Comparison of ENCODE assay signal across 12 cellular contexts in genomic region chr7:29145553-29146081, GRCh38. TPM values are rescaled to one million over a fixed set of nuclear protein-coding genes. Genes with fewer than 3 reads are reported as not detected.
A peak's percentile ranks its signal among the peaks of the same experiment; 100 is the strongest.
DNase-seq lines count a peak whose midpoint lies in the region; ATAC-seq, FAIRE-seq and TF ChIP-seq lines count a peak whose summit lies in the region.
"Had no signal": no experiment of that assay in that cellular context is flagged by ENCODE, and none has a peak within 500 bp of the region (broad histone marks: within the 10 kb centered on the region; RNA-seq: fewer than 3 reads in every experiment).

No MANE protein-coding gene starts in this region.

- TF ChIP-seq CTCF in HEK293 (tag by site-specific recombination; IDR thresholded peaks at IDR 0.05) (no peak), astrocyte (IDR thresholded peaks at IDR 0.05; ENCODE audit: insufficient read depth, low read depth, low read length) (no peak)

- CTCF ChIA-PET in HEK293 (lab: Yijun Ruan, JAX): interaction anchor here (0.6 to 1.3 kb wide), 2 partner anchors 13 to 32 kb away, joined by 3 to 5 read pairs; no protein-coding TSS in a partner anchor

- no peak for DNase-seq in astrocyte (ENCODE audit: low read depth)
- no peak for DNase-seq in activated naive CD4-positive, alpha-beta T cell treated with anti-CD3 and anti-CD28 coated beads, Interleukin-2, amount 50 U/mL, for 72 hours (ENCODE audit: low spot score in 2 of 2)
- no peak for DNase-seq in HT-29 (ENCODE audit: low spot score)
- no peak for DNase-seq in OCI-M2 (lab: John Stamatoyannopoulos, UW; ENCODE audit: unreplicated experiment)
- DNase-seq: DMS153 had no signal

- H3K4me2 ChIP-seq in astrocyte (ENCODE audit: low read length): peak overlapping the region; percentile 96

- H3K27me3 ChIP-seq in astrocyte (ENCODE audit: insufficient read depth, low read length) (peaks cover 10% of the 10 kb centered on the region), layer of hippocampus (ENCODE audit: control insufficient read depth, insufficient read depth, low read length) (peaks cover 5% of the 10 kb centered on the region), skeletal muscle tissue (ENCODE audit: control insufficient read depth in 3 of 3, insufficient read depth in 3 of 3, low read length in 3 of 3) (peaks cover 0 to 4% (median 3%) of the 10 kb centered on the region in 3 donors)

- peak overlapping the region; percentile 47 for H3K9ac ChIP-seq in astrocyte (ENCODE audit: low read length)
- peak overlapping the region; percentile 68 to 82 (median 76) for H3K9ac ChIP-seq in skeletal muscle tissue (ENCODE audit: low read depth in 1 of 3, low read length in 3 of 3)

- H3K4me3 Mint-ChIP-seq in astrocyte (ENCODE audit: unreplicated experiment): peak overlapping the region; percentile 94
- H3K4me3 Mint-ChIP-seq: activated naive CD4-positive, alpha-beta T cell treated with anti-CD3 and anti-CD28 coated beads, Interleukin-2, amount 50 U/mL, for 24 hours had no signal

- H3K27me3 Mint-ChIP-seq in astrocyte (ENCODE audit: low read depth, unreplicated experiment): peaks cover 9% of the 10 kb centered on the region

- no peaks in the 10 kb centered on the region for H4K20me1 ChIP-seq in astrocyte (ENCODE audit: insufficient read depth, low read length)

- H3K4me1 Mint-ChIP-seq in astrocyte (ENCODE audit: low read depth, unreplicated experiment): peaks cover 3% of the 10 kb centered on the region
- H3K4me1 Mint-ChIP-seq: activated naive CD4-positive, alpha-beta T cell treated with anti-CD3 and anti-CD28 coated beads, Interleukin-2, amount 50 U/mL, for 24 hours had no signal

- H3K4me3 ChIP-seq in HEK293 (ENCODE audit: low read depth, low read length): peak overlapping the region; percentile 82
- peak overlapping the region; percentile 65 for H3K4me3 ChIP-seq in astrocyte (ENCODE audit: insufficient read depth, low read depth, low read length)
- peak overlapping the region; percentile 77 to 82 (median 78) for H3K4me3 ChIP-seq in skeletal muscle tissue (ENCODE audit: low read length in 3 of 3)

- peak overlapping the region; percentile 80; the same call in 1 of the 2 replicates for H3K27ac ChIP-seq in HEK293 (ENCODE audit: extremely low read depth, low read depth, low read length)
- H3K27ac ChIP-seq in astrocyte (ENCODE audit: low read depth, low read length): no peak overlapping the region
- H3K27ac ChIP-seq in layer of hippocampus (ENCODE audit: low read depth, low read length): peak overlapping the region; percentile 35
- peak overlapping the region; percentile 86 for H3K27ac ChIP-seq in skeletal muscle tissue (ENCODE audit: low read depth, low read length)
- H3K27ac ChIP-seq: VCaP had no signal

- no peaks in the 10 kb centered on the region for H3K4me1 ChIP-seq in HEK293 (ENCODE audit: control insufficient read depth, insufficient read depth, low read length)
- peaks cover 7% of the 10 kb centered on the region for H3K4me1 ChIP-seq in astrocyte (ENCODE audit: insufficient read depth, low read length)
- H3K4me1 ChIP-seq in skeletal muscle tissue (ENCODE audit: control insufficient read depth in 3 of 3, insufficient read depth in 3 of 3, low read length in 3 of 3): peaks cover 22 to 25% (median 25%) of the 10 kb centered on the region in 3 donors

- H3K36me3 ChIP-seq in HEK293 (ENCODE audit: control insufficient read depth in 2 of 2, insufficient read depth in 1 of 2, low read length in 2 of 2): peaks cover 2 to 3% of the 10 kb centered on the region in 2 experiments; a peak in 2 of 3 replicates
- H3K36me3 ChIP-seq in astrocyte (ENCODE audit: insufficient read depth, low read length): no peaks in the 10 kb centered on the region
- no peaks in the 10 kb centered on the region for H3K36me3 ChIP-seq in skeletal muscle tissue (ENCODE audit: control insufficient read depth in 3 of 3, insufficient read depth in 3 of 3, low read length in 3 of 3)

- POLR2A ChIA-PET in HEK293 (lab: Yijun Ruan, JAX): interaction anchor here (0.7 to 1.6 kb wide), 3 partner anchors 10 to 165 kb away, joined by 3 to 6 read pairs (median 4); no protein-coding TSS in a partner anchor

- H3K79me2 ChIP-seq in astrocyte (ENCODE audit: insufficient read depth, low read length): no peaks in the 10 kb centered on the region

- FAIRE-seq in astrocyte (lab: Jason Lieb, UNC): no peak
- FAIRE-seq: HTR-8/SVneo had no signal

- H3K9me3 Mint-ChIP-seq in astrocyte (ENCODE audit: unreplicated experiment): no peaks in the 10 kb centered on the region
- peaks cover 0 to 3% of the 10 kb centered on the region in 2 donors for H3K9me3 Mint-ChIP-seq in activated naive CD4-positive, alpha-beta T cell treated with anti-CD3 and anti-CD28 coated beads, Interleukin-2, amount 50 U/mL, for 72 hours
- H3K9me3 Mint-ChIP-seq: activated naive CD4-positive, alpha-beta T cell treated with anti-CD3 and anti-CD28 coated beads, Interleukin-2, amount 50 U/mL, for 24 hours had no signal

- H2AFZ ChIP-seq in astrocyte (ENCODE audit: low read depth, low read length): peak overlapping the region; percentile 91

- ATAC-seq in HG03460 (IDR thresholded peaks at IDR 0.05; ENCODE audit: unreplicated experiment): no peak
- no peak for ATAC-seq in activated naive CD4-positive, alpha-beta T cell treated with anti-CD3 and anti-CD28 coated beads, Interleukin-2, amount 50 U/mL, for 72 hours

- no peaks in the 10 kb centered on the region for H3K36me3 Mint-ChIP-seq in astrocyte (ENCODE audit: low read depth, unreplicated experiment)
- H3K36me3 Mint-ChIP-seq in activated naive CD4-positive, alpha-beta T cell treated with anti-CD3 and anti-CD28 coated beads, Interleukin-2, amount 50 U/mL, for 72 hours: peaks cover 0 to 6% of the 10 kb centered on the region in 2 donors
- H3K36me3 Mint-ChIP-seq: activated naive CD4-positive, alpha-beta T cell treated with anti-CD3 and anti-CD28 coated beads, Interleukin-2, amount 50 U/mL, for 24 hours had no signal

- H3K9me3 ChIP-seq in HEK293 (ENCODE audit: control insufficient read depth, insufficient read depth, low read depth, low read length) (no peaks in the 10 kb centered on the region), astrocyte (ENCODE audit: insufficient read depth, low read depth, low read length) (no peaks in the 10 kb centered on the region), skeletal muscle tissue (ENCODE audit: control insufficient read depth in 3 of 3, low read length in 3 of 3) (no peaks in the 10 kb centered on the region)

- H3K27ac Mint-ChIP-seq in astrocyte (ENCODE audit: unreplicated experiment): no peak overlapping the region
- H3K27ac Mint-ChIP-seq in activated naive CD4-positive, alpha-beta T cell treated with anti-CD3 and anti-CD28 coated beads, Interleukin-2, amount 50 U/mL, for 72 hours: no peak overlapping the region
- H3K27ac Mint-ChIP-seq: activated naive CD4-positive, alpha-beta T cell treated with anti-CD3 and anti-CD28 coated beads, Interleukin-2, amount 50 U/mL, for 24 hours had no signal

TF ChIP-seq in HEK293, 187 proteins besides CTCF, POLR2A, EP300 and RAD21:
- no peak for TF ChIP-seq ZNF302 (tag by site-specific recombination; IDR thresholded peaks at IDR 0.05; ENCODE audit: low read depth)
- no peak for TF ChIP-seq ZBTB26 (tag by site-specific recombination; optimal IDR thresholded peaks at IDR 0.05)
- TF ChIP-seq MYNN (tag by site-specific recombination; IDR thresholded peaks at IDR 0.05; ENCODE audit: borderline replicate concordance): peak; percentile 77; the same call in 1 of the 2 replicates
- TF ChIP-seq ZNF350 (tag by site-specific recombination; IDR thresholded peaks at IDR 0.05): no peak
- TF ChIP-seq ZNF658 (tag by site-specific recombination; IDR thresholded peaks at IDR 0.05): no peak
- TF ChIP-seq ZNF776 (tag by site-specific recombination; IDR thresholded peaks at IDR 0.05; ENCODE audit: borderline replicate concordance): no peak
- TF ChIP-seq TCF7L2 (IDR thresholded peaks at IDR 0.05; ENCODE audit: borderline replicate concordance, low read depth, low read length): no peak
- TF ChIP-seq ZNF704 (tag by site-specific recombination; IDR thresholded peaks at IDR 0.05): no peak
TF ChIP-seq in HEK293: peak in this region for 1.

RNA-seq across cellular contexts. Expression of gene CPVL, which starts 0.7 kb away (rescaled TPM):
- total RNA-seq in astrocyte (16.3 and 22.2 TPM in 2 replicates), skeletal muscle tissue (25.1 TPM)
- total RNA-seq in activated naive CD4-positive, alpha-beta T cell treated with anti-CD3 and anti-CD28 coated beads, Interleukin-2, amount 50 U/mL, for 72 hours: not detected
- 1.8 and 5.3 TPM in 2 replicates for total RNA-seq in HT-29 (2014; rRNA removed; shearing (Covaris generic))

RNA-seq across cellular contexts. Expression of gene CHN2, which starts 49.0 kb away (rescaled TPM):
- 2.5 and 3.6 TPM in 2 replicates for total RNA-seq in astrocyte
- 11.0 TPM for total RNA-seq in skeletal muscle tissue
- under 1 TPM in 1 of 2 donors, not detected in 1; 0.59 TPM for total RNA-seq in activated naive CD4-positive, alpha-beta T cell treated with anti-CD3 and anti-CD28 coated beads, Interleukin-2, amount 50 U/mL, for 72 hours
- total RNA-seq in HT-29 (2014; rRNA removed; shearing (Covaris generic)): 4.3 and 7.2 TPM in 2 replicates
